In the genomic region with DNA sequence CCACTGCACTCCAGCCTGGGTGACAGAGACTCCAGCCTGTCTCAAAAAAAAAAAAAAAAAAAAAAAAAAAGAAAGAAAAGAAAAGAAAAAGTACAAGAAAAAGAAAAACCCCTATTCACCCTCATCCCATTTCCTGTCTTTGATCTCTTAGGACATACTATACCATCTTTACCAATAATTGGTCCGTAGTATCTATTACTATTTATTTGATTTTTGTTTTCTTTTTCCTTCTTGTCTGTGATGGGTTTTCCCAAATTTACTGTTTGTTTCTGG, we compare ENCODE assay signal across 1 cellular context.
TF ChIP-seq lines count a peak whose summit lies in the region.

No MANE protein-coding gene starts in this region.

TF ChIP-seq in H1, 55 proteins besides CTCF, POLR2A, EP300 and RAD21:
- no peak for TF ChIP-seq NRF1 (IDR thresholded peaks at IDR 0.05; ENCODE audit: low read depth, low read length)
- TF ChIP-seq RNF2 (IDR thresholded peaks at IDR 0.05; ENCODE audit: borderline replicate concordance, low read depth, low read length, missing control alignments, poor library complexity, severe bottlenecking), result no peak
- TF ChIP-seq CEBPB (IDR thresholded peaks at IDR 0.05; ENCODE audit: low read depth, low read length), result no peak
- no peak for TF ChIP-seq POU5F1 (IDR thresholded peaks at IDR 0.05; ENCODE audit: low read depth, low read length)
- TF ChIP-seq EGR1 (IDR thresholded peaks at IDR 0.05; ENCODE audit: borderline replicate concordance, low read depth, low read length), result no peak
TF ChIP-seq in H1: peak in this region for 0.
